Comparison of ENCODE assay signal across 8 cellular contexts in genomic region chr19:40576585-40577451, GRCh38. TPM values are rescaled to one million over a fixed set of nuclear protein-coding genes. Genes with fewer than 3 reads are reported as not detected.
DNase-seq lines count a peak whose midpoint lies in the region; ATAC-seq lines count a peak whose summit lies in the region.

TSS of gene SHKBP1 (plus strand) at chr19:40576873. CDS start at chr19:40576900, 27 bp downstream.

- H3K4me1 ChIP-seq in CD8-positive, alpha-beta memory T cell (ENCODE audit: insufficient read depth, low read length), result peaks cover 16% of the 10 kb centered on the region

- peak; percentile 91 to 96 (median 92) for DNase-seq in CD8-positive, alpha-beta memory T cell
- DNase-seq in HS-5 (ENCODE audit: low read depth) (peak; percentile 85), NK-92 (lab: John Stamatoyannopoulos, UW; ENCODE audit: unreplicated experiment) (peak; percentile 79), medulla oblongata (ENCODE audit: extremely low spot score) (peak; percentile 97)
- DNase-seq in activated CD8-positive, alpha-beta memory T cell treated with anti-CD3 and anti-CD28 coated beads for 24 hours, result peak; percentile 97
- DNase-seq in effector CD8-positive, alpha-beta T cell (lab: John Stamatoyannopoulos, UW), result peak; percentile 90
- DNase-seq in stimulated activated CD4-positive, alpha-beta T cell treated with anti-CD3 and anti-CD28 coated beads, TNF-alpha, amount 100 ng/mL, for 48 hours (ENCODE audit: low read depth in 3 of 3), result peak; percentile 89 to 91 (median 90)

- no peaks in the 10 kb centered on the region for H3K9me3 Mint-ChIP-seq in CD8-positive, alpha-beta memory T cell

- CTCF ChIA-PET in CD8-positive, alpha-beta memory T cell (lab: Charles Lee), result interaction anchor here (1.8 kb wide), 1 partner anchor 22 kb away, joined by 5 read pairs; no protein-coding TSS in a partner anchor

- H3K4me1 Mint-ChIP-seq in CD8-positive, alpha-beta memory T cell, result peaks cover 23 to 33% (median 24%) of the 10 kb centered on the region in 3 donors

- ATAC-seq in GM19468 (IDR thresholded peaks at IDR 0.05; ENCODE audit: extremely low read depth, unreplicated experiment), result peak; percentile 86

- peaks cover 9% of the 10 kb centered on the region for H3K36me3 ChIP-seq in CD8-positive, alpha-beta memory T cell (ENCODE audit: insufficient read depth, low read length)

- no peaks in the 10 kb centered on the region for H3K27me3 Mint-ChIP-seq in CD8-positive, alpha-beta memory T cell

- H3K27ac Mint-ChIP-seq in CD8-positive, alpha-beta memory T cell, result peak within 1 kb of the TSS; percentile 79 to 98 (median 81)

- H3K4me3 ChIP-seq in CD8-positive, alpha-beta memory T cell (ENCODE audit: low read length), result peak within 1 kb of the TSS; percentile 84

- H3K9me3 ChIP-seq in CD8-positive, alpha-beta memory T cell (ENCODE audit: low read length), result no peaks in the 10 kb centered on the region

- peaks cover 0 to 38% (median 10%) of the 10 kb centered on the region in 3 donors for H3K36me3 Mint-ChIP-seq in CD8-positive, alpha-beta memory T cell

- H3K27ac ChIP-seq in CD8-positive, alpha-beta memory T cell (ENCODE audit: low read depth, low read length), result peak within 1 kb of the TSS; percentile 86

- POLR2A ChIA-PET in CD8-positive, alpha-beta memory T cell (lab: Charles Lee), result no interaction called here

- H3K4me3 Mint-ChIP-seq in CD8-positive, alpha-beta memory T cell, result peak within 1 kb of the TSS; percentile 84 to 98 (median 87)

- H3K27me3 ChIP-seq in CD8-positive, alpha-beta memory T cell (ENCODE audit: insufficient read depth, low read length, poor library complexity, severe bottlenecking), result no peaks in the 10 kb centered on the region

RNA-seq across cellular contexts. Expression of gene SHKBP1, which starts in this region (rescaled TPM):
- total RNA-seq in CD8-positive, alpha-beta memory T cell, result 100 to 1,000 TPM; 103 to 104 TPM
- polyA plus RNA-seq in CD8-positive, alpha-beta memory T cell, result 159 TPM

Comparison
In these comparisons a context has a peak if more than half of its experiments do, and no peak if none do; other contexts are left out.
1. Peak in every context shown above with its lines: DNase-seq, ATAC-seq, H3K4me3 ChIP-seq and H3K27ac ChIP-seq.